8 cellular contexts compared by ENCODE assay signal in genomic region chr7:5420108-5420840, GRCh38. TPM values are rescaled to one million over a fixed set of nuclear protein-coding genes. Genes with fewer than 3 reads are reported as not detected.
DNase-seq lines count a peak whose midpoint lies in the region; ATAC-seq and TF ChIP-seq lines count a peak whose summit lies in the region.

No MANE protein-coding gene starts in this region.

- no peak for TF ChIP-seq CTCF in BE2C (IDR thresholded peaks at IDR 0.05; ENCODE audit: low read depth, low read length)
- TF ChIP-seq CTCF in Loucy (conservative IDR thresholded peaks at IDR 0.05; ENCODE audit: low read length): no peak
- TF ChIP-seq CTCF in cardiac fibroblast (IDR thresholded peaks at IDR 0.05; ENCODE audit: low read depth, low read length): no peak
- TF ChIP-seq CTCF in liver (IDR thresholded peaks at IDR 0.05; ENCODE audit: low read depth, low read length, missing input control): no peak

- peaks cover 55% of the 10 kb centered on the region for H4K20me1 ChIP-seq in Loucy (ENCODE audit: insufficient read depth, low read length, poor library complexity, severe bottlenecking)

- TF ChIP-seq RAD21 in liver (IDR thresholded peaks at IDR 0.05): no peak

- H3K27me3 ChIP-seq in BE2C (peaks cover 30% of the 10 kb centered on the region), Loucy (ENCODE audit: insufficient read depth, low read length, poor library complexity, severe bottlenecking) (peaks cover 5% of the 10 kb centered on the region), liver (ENCODE audit: control insufficient read depth in 4 of 4, insufficient read depth in 4 of 4, low read length in 3 of 4) (no peaks in the 10 kb centered on the region)

- H2AFZ ChIP-seq in Loucy (ENCODE audit: low read length): no peak overlapping the region

- under 1% methylated on average over 75 of the region's 75 CpGs for WGBS in liver

- no peak for DNase-seq in BE2C
- DNase-seq in cardiac fibroblast (ENCODE audit: low read depth in 2 of 2): no peak
- peak in 21 of 49 donors; percentile 22 to 60 (median 38) for DNase-seq in substantia nigra (lab: John Stamatoyannopoulos, UW)
- DNase-seq in foreskin melanocyte: no peak
- no peak for DNase-seq in Ammon's horn (ENCODE audit: low spot score)

- no peaks in the 10 kb centered on the region for H3F3A ChIP-seq in Loucy (ENCODE audit: low read depth)

- H3K36me3 ChIP-seq in BE2C: no peaks in the 10 kb centered on the region
- no peaks in the 10 kb centered on the region for H3K36me3 ChIP-seq in Loucy (ENCODE audit: insufficient read depth, low read length)
- peaks cover 0 to 4% (median 0%) of the 10 kb centered on the region in 4 donors for H3K36me3 ChIP-seq in liver (ENCODE audit: control insufficient read depth in 4 of 4, insufficient read depth in 3 of 4, low read depth in 1 of 4, low read length in 3 of 4)

- H3K4me3 ChIP-seq in BE2C (ENCODE audit: low read depth, low read length) (peak overlapping the region; percentile 84), Loucy (ENCODE audit: low read length, poor library complexity, severe bottlenecking) (peak overlapping the region; percentile 98), cardiac fibroblast (replicated peaks in 1 of 2; ENCODE audit: low read depth in 2 of 2, low read length in 2 of 2) (peak overlapping the region; percentile 67 to 74), liver (ENCODE audit: low read depth in 1 of 3, low read length in 3 of 3) (peak overlapping the region; percentile 32 to 98 (median 92))

- H3K4me2 ChIP-seq in Loucy (ENCODE audit: low read depth, low read length, poor library complexity, severe bottlenecking): peak overlapping the region; percentile 82

- H3K9me2 ChIP-seq in Loucy (replicated peaks; ENCODE audit: low read depth, low read length): no peaks in the 10 kb centered on the region

- no peak for ATAC-seq in HG02623 (IDR thresholded peaks at IDR 0.05; ENCODE audit: unreplicated experiment)

- H3K9ac ChIP-seq in Loucy (ENCODE audit: low read depth, low read length, poor library complexity, severe bottlenecking): peak overlapping the region; percentile 99
- peak overlapping the region; percentile 71 to 74 for H3K9ac ChIP-seq in liver (ENCODE audit: low read depth in 1 of 2, low read length in 2 of 2)

- H3K4me1 ChIP-seq in BE2C (peaks cover 7% of the 10 kb centered on the region; the same call in 1 of the 2 replicates), Loucy (ENCODE audit: insufficient read depth, low read length, poor library complexity, severe bottlenecking) (peaks cover 31% of the 10 kb centered on the region), liver (ENCODE audit: control insufficient read depth in 4 of 4, insufficient read depth in 4 of 4, low read length in 3 of 4) (peaks cover 13 to 25% (median 20%) of the 10 kb centered on the region in 4 donors)

- H3K27ac ChIP-seq in liver (ENCODE audit: low read depth in 1 of 2, low read length in 2 of 2): peak overlapping the region; percentile 58 to 97
- H3K27ac ChIP-seq in substantia nigra (ENCODE audit: low read depth, low read length, poor library complexity, severe bottlenecking): peak overlapping the region; percentile 76

- H3K79me2 ChIP-seq in Loucy (ENCODE audit: insufficient read depth, low read length): peaks cover 95% of the 10 kb centered on the region

- no peaks in the 10 kb centered on the region for H3K9me3 ChIP-seq in BE2C
- H3K9me3 ChIP-seq in Loucy (ENCODE audit: insufficient read depth, low read depth, low read length): no peaks in the 10 kb centered on the region
- H3K9me3 ChIP-seq in liver (ENCODE audit: control insufficient read depth in 4 of 4, low read length in 3 of 4): no peaks in the 10 kb centered on the region

TF ChIP-seq in liver, 16 proteins besides CTCF, POLR2A, EP300 and RAD21:
- TF ChIP-seq SP1 (IDR thresholded peaks at IDR 0.05) (no peak), ATF3 (IDR thresholded peaks at IDR 0.05) (no peak), YY1 (IDR thresholded peaks at IDR 0.05) (no peak), REST (IDR thresholded peaks at IDR 0.05) (no peak), JUND (IDR thresholded peaks at IDR 0.05) (no peak), NR2F2 (IDR thresholded peaks at IDR 0.05) (no peak), FOXA1 (IDR thresholded peaks at IDR 0.05) (no peak), HNF4A (conservative IDR thresholded peaks at IDR 0.05) (no peak), HNF4G (IDR thresholded peaks at IDR 0.05) (no peak), EGR1 (IDR thresholded peaks at IDR 0.05; ENCODE audit: low read depth in 2 of 2) (no peak)

RNA-seq across cellular contexts. Expression of gene TNRC18, which starts 3.4 kb away (rescaled TPM):
- polyA plus RNA-seq in BE2C (2012; ENCODE audit: insufficient read depth, insufficient read length, low read depth): 49.4 TPM
- total RNA-seq in liver: 10 to 100 TPM; 25.1 to 37.1 TPM
- polyA plus RNA-seq in liver: 10 to 100 TPM in 1 of 2 donors, 1 to 10 TPM in 1; 2.3 to 15.7 TPM
